Comparison of ENCODE assay signal across 17 cellular contexts in genomic region chr1:56317722-56318121, GRCh38.
DNase-seq lines count a peak whose midpoint lies in the region.
"Had no signal": no experiment of that assay in that cellular context is flagged by ENCODE, and none has a peak within 500 bp of the region (broad histone marks: within the 10 kb centered on the region; RNA-seq: fewer than 3 reads in every experiment).

No MANE protein-coding gene starts in this region.

- no peak overlapping the region for H2BK5ac ChIP-seq in trophoblast cell (ENCODE audit: low read depth, low read length, poor library complexity)

- no peak overlapping the region for H3K18ac ChIP-seq in trophoblast cell (ENCODE audit: low read length)

- no peak overlapping the region for H3K14ac ChIP-seq in trophoblast cell (ENCODE audit: low read length)

- H3K79me2 ChIP-seq in trophoblast cell (ENCODE audit: control insufficient read depth, insufficient read depth, low read length, poor library complexity): no peaks in the 10 kb centered on the region

- H3K23ac ChIP-seq in trophoblast cell (ENCODE audit: low read length): no peak overlapping the region

- no peaks in the 10 kb centered on the region for H3K9me3 ChIP-seq in trophoblast cell (ENCODE audit: insufficient read depth, low read depth, low read length)
- H3K9me3 ChIP-seq: BE2C, BLaER1 had no signal

- peak overlapping the region; percentile 23 for H2BK12ac ChIP-seq in trophoblast cell (ENCODE audit: low read length)

- H3K4me3 ChIP-seq in trophoblast cell (ENCODE audit: low read depth, low read length): no peak overlapping the region
- H3K4me3 ChIP-seq: BLaER1 had no signal

- H3K9ac ChIP-seq in trophoblast cell (ENCODE audit: low read length): no peak overlapping the region
- H3K9ac ChIP-seq: BLaER1 had no signal

- no peak overlapping the region for H4K8ac ChIP-seq in trophoblast cell (ENCODE audit: low read depth, low read length)

- H3K27me3 ChIP-seq in trophoblast cell (ENCODE audit: insufficient read depth, low read length): no peaks in the 10 kb centered on the region
- H3K27me3 ChIP-seq: BE2C, BLaER1 had no signal

- WGBS in trophoblast cell (ENCODE audit: extremely low coverage, insufficient coverage, insufficient read length): no CpG with 5 or more reads among the region's 8 CpGs

- no peak overlapping the region for H4K12ac ChIP-seq in trophoblast cell (ENCODE audit: low read depth, low read length)

- peaks cover 0 to 2% of the 10 kb centered on the region in 2 experiments for H3K36me3 ChIP-seq in trophoblast cell (ENCODE audit: control insufficient read depth in 1 of 2, insufficient read depth in 2 of 2, low read length in 2 of 2)
- H3K36me3 ChIP-seq: BE2C, BLaER1 had no signal

- no peak overlapping the region for H3K4me2 ChIP-seq in trophoblast cell (ENCODE audit: low read length)
- H3K4me2 ChIP-seq: BLaER1 had no signal

- H3K4me1 ChIP-seq in trophoblast cell (ENCODE audit: control insufficient read depth in 1 of 2, insufficient read depth in 2 of 2, low read length in 2 of 2): no peaks in the 10 kb centered on the region
- H3K4me1 ChIP-seq: BE2C, BLaER1 had no signal

- H3K27ac ChIP-seq in trophoblast cell (ENCODE audit: low read depth, low read length): no peak overlapping the region
- H3K27ac ChIP-seq: BLaER1 had no signal

- no peak overlapping the region for H4K91ac ChIP-seq in trophoblast cell (ENCODE audit: low read depth, low read length)

- H2BK120ac ChIP-seq in trophoblast cell (ENCODE audit: insufficient read depth, low read length, poor library complexity): no peak overlapping the region

- no peak overlapping the region for H2AK5ac ChIP-seq in trophoblast cell (ENCODE audit: low read length)

- H3K4ac ChIP-seq in trophoblast cell (ENCODE audit: low read depth, low read length): no peak overlapping the region

- H2AFZ ChIP-seq in trophoblast cell (ENCODE audit: insufficient read depth, low read length, poor library complexity): no peak overlapping the region

- peaks cover 3% of the 10 kb centered on the region for H3K79me1 ChIP-seq in trophoblast cell (ENCODE audit: low read length)

- DNase-seq in COLO668 (lab: John Stamatoyannopoulos, UW; ENCODE audit: unreplicated experiment): peak; percentile 24
- peak; percentile 29 for DNase-seq in NCI-H69 (lab: John Stamatoyannopoulos, UW)
- DNase-seq in trophoblast cell: no peak
- DNase-seq in epidermal melanocyte (ENCODE audit: insufficient read length, low spot score): no peak
- DNase-seq in stimulated activated CD4-positive, alpha-beta T cell treated with anti-CD3 and anti-CD28 coated beads, Interleukin-2, amount 100 ng/mL, for 24 hours: no peak
- DNase-seq: 8988T; ACHN; C1 segment of cervical spinal cord; Caco-2; Calu3; CD4-positive, alpha-beta memory T cell; CD4-positive, CD25-positive, alpha-beta regulatory T cell; CD8-positive, alpha-beta memory T cell; DMS79 treated with DMSO at 0.1 percent for 48 hours; GF-D8 had no signal

Comparison
In these comparisons a context has a peak if more than half of its experiments do, and no peak if none do; other contexts are left out.
1. DNase-seq: peak in COLO668 (single experiment) and NCI-H69 (single experiment); none in trophoblast cell (0 of 2), epidermal melanocyte (single experiment) and stimulated activated CD4-positive, alpha-beta T cell treated with anti-CD3 and anti-CD28 coated beads, Interleukin-2, amount 100 ng/mL, for 24 hours (0 of 2).